Comparison of ENCODE assay signal across 16 cellular contexts in the genomic region with DNA sequence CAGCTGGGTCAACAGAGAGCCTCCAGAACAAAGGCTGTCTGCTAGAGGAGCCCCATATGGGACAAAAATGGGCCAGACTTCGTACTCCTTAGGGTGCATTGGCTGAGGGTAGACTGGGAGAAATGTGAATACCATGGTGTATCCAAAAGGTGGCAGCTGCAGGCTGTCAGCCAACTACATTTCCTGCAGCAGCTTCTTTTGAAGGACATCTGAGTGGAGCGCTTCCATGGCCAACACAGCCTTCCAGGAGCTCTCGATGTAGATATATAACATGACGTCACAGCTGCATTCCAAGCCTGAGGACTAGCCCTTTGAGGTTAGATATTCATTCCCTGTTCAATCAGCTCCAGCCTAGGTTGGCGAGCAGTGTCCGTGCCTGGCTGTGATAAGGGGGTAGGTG.
DNase-seq lines count a peak whose midpoint lies in the region; ATAC-seq, FAIRE-seq and TF ChIP-seq lines count a peak whose summit lies in the region.
"Had no signal": no experiment of that assay in that cellular context is flagged by ENCODE, and none has a peak within 500 bp of the region (broad histone marks: within the 10 kb centered on the region; RNA-seq: fewer than 3 reads in every experiment).

No MANE protein-coding gene starts in this region.

- no peak overlapping the region for H4K5ac ChIP-seq in H1 (ENCODE audit: insufficient read length, low read depth, low read length)

- H3K36me3 Mint-ChIP-seq in CD4-positive, alpha-beta T cell (ENCODE audit: low read depth) = no peaks in the 10 kb centered on the region

- intact Hi-C loops in CD4-positive, alpha-beta T cell (cut with DNase I, micrococcal nuclease) = no loop called here

- H3K79me1 ChIP-seq in H1 (ENCODE audit: low read depth, low read length) = no peaks in the 10 kb centered on the region

- no peaks in the 10 kb centered on the region for H3K9me3 ChIP-seq in H1 (ENCODE audit: insufficient read depth in 2 of 2, low read depth in 1 of 2, low read length in 1 of 2)
- H3K9me3 ChIP-seq in CD4-positive, alpha-beta T cell (ENCODE audit: control insufficient read depth, low read length) = no peaks in the 10 kb centered on the region
- H3K9me3 ChIP-seq: tibial artery had no signal

- no peaks in the 10 kb centered on the region for H3K23me2 ChIP-seq in H1 (ENCODE audit: low read depth, low read length)

- H3K56ac ChIP-seq in H1 (replicated peaks; ENCODE audit: insufficient read length, low read depth, low read length) = no peak overlapping the region

- POLR2A ChIA-PET in H1 (lab: Charles Lee; ENCODE audit: partially characterized antibody) = no interaction called here
- POLR2A ChIA-PET in CD4-positive, alpha-beta T cell (lab: Charles Lee) = no interaction called here

- H2BK120ac ChIP-seq in H1 (replicated peaks; ENCODE audit: low read depth, low read length) = no peak overlapping the region

- no peak overlapping the region for H3K27ac Mint-ChIP-seq in CD4-positive, alpha-beta T cell
- H3K27ac Mint-ChIP-seq: activated T-helper 17 cell treated with anti-CD3 and anti-CD28 coated beads, Interleukin-2, amount 50 U/mL, for 72 hours had no signal

- peaks cover 0 to 4% (median 0%) of the 10 kb centered on the region in 4 experiments; a peak in 1 of 7 replicates for H3K4me1 ChIP-seq in H1 (replicated peaks in 1 of 4; ENCODE audit: control insufficient read depth in 3 of 4, insufficient read depth in 4 of 4, low read length in 3 of 4)
- H3K4me1 ChIP-seq: tibial artery had no signal

- peak; percentile 17 to 27; a peak in 2 of 4 replicates for TF ChIP-seq RAD21 in H1 (IDR thresholded peaks at IDR 0.05 in 1 of 2, conservative IDR thresholded peaks at IDR 0.05 in 1 of 2; ENCODE audit: low read depth in 2 of 2, low read length in 2 of 2)

- H3K36me3 ChIP-seq in H1 (ENCODE audit: control insufficient read depth in 2 of 4, insufficient read depth in 4 of 4, low read length in 3 of 4) = no peaks in the 10 kb centered on the region
- H3K36me3 ChIP-seq: tibial artery had no signal

- H4K20me1 ChIP-seq in H1 (replicated peaks in 1 of 2; ENCODE audit: control insufficient read depth in 1 of 2, insufficient read depth in 2 of 2, low read length in 2 of 2) = no peaks in the 10 kb centered on the region

- H4K91ac ChIP-seq in H1 (replicated peaks; ENCODE audit: insufficient read length, low read length) = no peak overlapping the region

- H2AFZ ChIP-seq in H1 (ENCODE audit: low read length) = no peak overlapping the region

- no peak overlapping the region for H3K4me3 Mint-ChIP-seq in CD4-positive, alpha-beta T cell
- H3K4me3 Mint-ChIP-seq: activated T-helper 17 cell treated with anti-CD3 and anti-CD28 coated beads, Interleukin-2, amount 50 U/mL, for 72 hours had no signal

- no peak overlapping the region for H3K4ac ChIP-seq in H1 (replicated peaks; ENCODE audit: insufficient read length, low read depth, low read length)

- no peak overlapping the region for H3K14ac ChIP-seq in H1 (ENCODE audit: insufficient read length)

- no peaks in the 10 kb centered on the region for H3K9me3 Mint-ChIP-seq in CD4-positive, alpha-beta T cell
- H3K9me3 Mint-ChIP-seq: activated T-helper 17 cell treated with anti-CD3 and anti-CD28 coated beads, Interleukin-2, amount 50 U/mL, for 72 hours had no signal

- 94% methylated on average over 6 of the region's 6 CpGs; no CpG with 5 or more reads in 1 of the 2 experiments for WGBS in H1 (ENCODE audit: extremely low coverage in 1 of 2, insufficient coverage in 1 of 2, insufficient read length in 1 of 2, insufficient replicate concordance in 2 of 2, low coverage in 1 of 2, low lambda C conversion rate in 2 of 2, missing lambda C conversion rate in 1 of 2), 2 experiments

- no peak overlapping the region for H2BK20ac ChIP-seq in H1 (ENCODE audit: low read length)

- H2BK15ac ChIP-seq in H1 (ENCODE audit: low read length) = no peak overlapping the region

- DNase-seq in DMS 273 (lab: John Stamatoyannopoulos, UW; ENCODE audit: unreplicated experiment) = peak; percentile 25
- DNase-seq in DMS 273 treated with DMSO at 0.1 percent for 48 hours (lab: John Stamatoyannopoulos, UW) = no peak
- peak; percentile 67 for DNase-seq in NCI-H2029 treated with DMSO at 0.1 percent for 48 hours (lab: John Stamatoyannopoulos, UW)
- DNase-seq in H1 (ENCODE audit: low read depth in 1 of 2, low spot score in 2 of 2) = no peak
- peak; percentile 44 for DNase-seq in mucosa of gallbladder (ENCODE audit: low spot score)
- no peak for DNase-seq in amniotic stem cell (lab: John Stamatoyannopoulos, UW)
- no peak for DNase-seq in CD4-positive, alpha-beta T cell
- DNase-seq: C1 segment of cervical spinal cord; IMR-90; stimulated activated CD4-positive, alpha-beta T cell treated with anti-CD3 and anti-CD28 coated beads, Interleukin-4, amount 100 ng/mL, for 4 hours; T-helper 1 cell; tibial artery had no signal

- no peak for TF ChIP-seq POLR2A in H1 (IDR thresholded peaks at IDR 0.05; ENCODE audit: control extremely low read depth in 1 of 2, low read depth in 2 of 2, low read length in 2 of 2)

- H3K4me2 ChIP-seq in H1 (ENCODE audit: insufficient read depth in 1 of 2, low read depth in 2 of 2, low read length in 2 of 2) = no peak overlapping the region

- no peaks in the 10 kb centered on the region for H3K79me2 ChIP-seq in H1 (ENCODE audit: control insufficient read depth in 1 of 2, insufficient read depth in 2 of 2, low read length in 2 of 2)

- CTCF ChIA-PET in H1 (lab: Charles Lee; ENCODE audit: partially characterized antibody) = interaction anchor here (0.6 to 2.0 kb wide), 5 partner anchors 9 to 266 kb away, joined by 3 to 5 read pairs (median 3); no protein-coding TSS in a partner anchor
- CTCF ChIA-PET in CD4-positive, alpha-beta T cell (lab: Charles Lee) = no interaction called here

- H2BK12ac ChIP-seq in H1 (ENCODE audit: low read depth, low read length) = no peak overlapping the region

- H3K18ac ChIP-seq in H1 (ENCODE audit: extremely low read depth, low read length) = no peak overlapping the region; the same call in 1 of the 2 replicates

- H3K9ac ChIP-seq in H1 (replicated peaks in 1 of 4; ENCODE audit: extremely low read depth in 1 of 4, low read depth in 3 of 4, low read length in 3 of 4) = no peak overlapping the region

- H3K27ac ChIP-seq in H1 (ENCODE audit: low read depth, low read length) = no peak overlapping the region
- H3K27ac ChIP-seq in CD4-positive, alpha-beta T cell (ENCODE audit: low read depth, low read length) = no peak overlapping the region
- H3K27ac ChIP-seq: 22Rv1, tibial artery had no signal

- no peaks in the 10 kb centered on the region for H3K27me3 ChIP-seq in H1 (replicated peaks in 1 of 4; ENCODE audit: control insufficient read depth in 3 of 4, extremely low read depth in 1 of 4, insufficient read depth in 3 of 4, low read length in 3 of 4)
- no peaks in the 10 kb centered on the region for H3K27me3 ChIP-seq in CD4-positive, alpha-beta T cell (ENCODE audit: control insufficient read depth, insufficient read depth, low read length)
- H3K27me3 ChIP-seq: tibial artery had no signal

- no peak overlapping the region for H2AK5ac ChIP-seq in H1 (ENCODE audit: low read depth, low read length)

- no peak for TF ChIP-seq CTCF in H1 (IDR thresholded peaks at IDR 0.05; ENCODE audit: control extremely low read depth in 1 of 3, insufficient read depth in 1 of 3, low read depth in 1 of 3, low read length in 3 of 3)
- no peak for TF ChIP-seq CTCF in CD4-positive, alpha-beta T cell (IDR thresholded peaks at IDR 0.05)

- FAIRE-seq in H1 (lab: Jason Lieb, UNC) = no peak
- FAIRE-seq: GM12891 had no signal

- H3K23ac ChIP-seq in H1 (ENCODE audit: insufficient read length) = no peak overlapping the region

- H3K4me3 ChIP-seq in H1 (ENCODE audit: extremely low read depth in 1 of 4, insufficient read depth in 2 of 4, low read depth in 3 of 4, low read length in 4 of 4) = no peak overlapping the region
- H3K4me3 ChIP-seq: tibial artery had no signal

- no peak overlapping the region for H2BK5ac ChIP-seq in H1 (ENCODE audit: low read depth, low read length)

- TF ChIP-seq EP300 in H1 (IDR thresholded peaks at IDR 0.05; ENCODE audit: borderline replicate concordance in 1 of 2, low read depth in 2 of 2, low read length in 2 of 2) = no peak

- no peaks in the 10 kb centered on the region for H3K4me1 Mint-ChIP-seq in CD4-positive, alpha-beta T cell (ENCODE audit: low read depth)

- no peaks in the 10 kb centered on the region for H3K27me3 Mint-ChIP-seq in CD4-positive, alpha-beta T cell
- H3K27me3 Mint-ChIP-seq: activated T-helper 17 cell treated with anti-CD3 and anti-CD28 coated beads, Interleukin-2, amount 50 U/mL, for 72 hours had no signal

- ATAC-seq in GM18868 (IDR thresholded peaks at IDR 0.05; ENCODE audit: unreplicated experiment) = no peak
- no peak for ATAC-seq in CD4-positive, alpha-beta T cell (ENCODE audit: poor library complexity)
- ATAC-seq: activated T-helper 17 cell treated with anti-CD3 and anti-CD28 coated beads, Interleukin-2, amount 50 U/mL, for 72 hours had no signal

- H4K8ac ChIP-seq in H1 (ENCODE audit: extremely low read depth, insufficient read depth, low read length) = no peak overlapping the region

TF ChIP-seq in H1, 55 proteins besides CTCF, POLR2A, EP300 and RAD21:
- TF ChIP-seq SIRT6 (IDR thresholded peaks at IDR 0.05; ENCODE audit: low read length) (no peak), MAFK (IDR thresholded peaks at IDR 0.05; ENCODE audit: low read depth, low read length) (no peak), SIN3A (conservative IDR thresholded peaks at IDR 0.05 in 1 of 2, IDR thresholded peaks at IDR 0.05 in 1 of 2; ENCODE audit: low read depth in 1 of 2, low read length in 2 of 2) (no peak), KDM1A (IDR thresholded peaks at IDR 0.05; ENCODE audit: borderline replicate concordance, low read length) (no peak), ASH2L (IDR thresholded peaks at IDR 0.05; ENCODE audit: low read length) (no peak), HDAC6 (IDR thresholded peaks at IDR 0.05; ENCODE audit: low read depth, low read length) (no peak), EZH2 (IDR thresholded peaks at IDR 0.05; ENCODE audit: low read depth, low read length, severe bottlenecking) (no peak), YY1 (IDR thresholded peaks at IDR 0.05; ENCODE audit: low read depth, low read length) (no peak), SUZ12 (IDR thresholded peaks at IDR 0.05; ENCODE audit: low read length) (no peak), CTBP2 (IDR thresholded peaks at IDR 0.05; ENCODE audit: borderline replicate concordance, insufficient read depth, insufficient read length, low read length) (no peak), KDM5A (IDR thresholded peaks at IDR 0.05; ENCODE audit: low read length) (no peak), TCF12 (IDR thresholded peaks at IDR 0.05; ENCODE audit: low read depth, low read length) (no peak), FOSL1 (IDR thresholded peaks at IDR 0.05; ENCODE audit: insufficient read depth, low read depth, low read length) (no peak), CHD2 (IDR thresholded peaks at IDR 0.05; ENCODE audit: low read length) (no peak), GABPA (IDR thresholded peaks at IDR 0.05; ENCODE audit: borderline replicate concordance, insufficient read depth, low read length) (no peak)

Comparison
In these comparisons a context has a peak if more than half of its experiments do, and no peak if none do; other contexts are left out.
1. DNase-seq: peak in DMS 273 (single experiment), NCI-H2029 treated with DMSO at 0.1 percent for 48 hours (single experiment) and mucosa of gallbladder (single experiment); none in DMS 273 treated with DMSO at 0.1 percent for 48 hours (single experiment), H1 (0 of 2), amniotic stem cell (single experiment) and CD4-positive, alpha-beta T cell (0 of 10).